In genomic region chr7:30321089-30321991, GRCh38 we compare ENCODE assay signal across 10 cellular contexts. TPM values are rescaled to one million over a fixed set of nuclear protein-coding genes. Genes with fewer than 3 reads are reported as not detected.
A peak's percentile ranks its signal among the peaks of the same experiment; 100 is the strongest.
DNase-seq lines count a peak whose midpoint lies in the region; ATAC-seq and TF ChIP-seq lines count a peak whose summit lies in the region.
"Had no signal": no experiment of that assay in that cellular context is flagged by ENCODE, and none has a peak within 500 bp of the region (broad histone marks: within the 10 kb centered on the region; RNA-seq: fewer than 3 reads in every experiment).

No MANE protein-coding gene starts in this region.

- H3K9me3 ChIP-seq in effector memory CD4-positive, alpha-beta T cell (ENCODE audit: control insufficient read depth, low read length) = no peaks in the 10 kb centered on the region
- no peaks in the 10 kb centered on the region for H3K9me3 ChIP-seq in psoas muscle

- peak overlapping the region; percentile 48 for H3K4me3 ChIP-seq in effector memory CD4-positive, alpha-beta T cell (ENCODE audit: insufficient read depth, low read depth, low read length, poor library complexity, severe bottlenecking)
- peak overlapping the region; percentile 39 for H3K4me3 ChIP-seq in psoas muscle
- H3K4me3 ChIP-seq: lung had no signal

- intact Hi-C loops in psoas muscle (cut with DNase I) = no loop called here

- DNase-seq in EL (peak; percentile 21), NCI-H446 (lab: John Stamatoyannopoulos, UW) (peak; percentile 35 to 63), psoas muscle (no peak), C1 segment of cervical spinal cord (lab: John Stamatoyannopoulos, UW) (no peak), SHP77 (lab: John Stamatoyannopoulos, UW) (no peak), CD1c-positive myeloid dendritic cell (ENCODE audit: extremely low spot score) (no peak)
- no peak for DNase-seq in effector memory CD4-positive, alpha-beta T cell
- DNase-seq in stimulated activated CD4-positive, alpha-beta T cell treated with anti-CD3 and anti-CD28 coated beads, Interleukin-4, amount 100 ng/mL, for 4 hours = no peak

- no peaks in the 10 kb centered on the region for H3K27me3 ChIP-seq in effector memory CD4-positive, alpha-beta T cell (replicated peaks; ENCODE audit: control insufficient read depth, insufficient read depth, low read length, poor library complexity, severe bottlenecking)
- no peaks in the 10 kb centered on the region for H3K27me3 ChIP-seq in psoas muscle (ENCODE audit: insufficient read depth in 3 of 3, low read length in 2 of 3)

- H3K36me3 ChIP-seq in effector memory CD4-positive, alpha-beta T cell (ENCODE audit: control insufficient read depth, insufficient read depth, low read length) = no peaks in the 10 kb centered on the region
- H3K36me3 ChIP-seq in psoas muscle (ENCODE audit: insufficient read depth in 1 of 2, low read depth in 1 of 2) = peaks cover 2 to 12% of the 10 kb centered on the region in 2 donors

- peak overlapping the region; percentile 78 for H3K27ac ChIP-seq in effector memory CD4-positive, alpha-beta T cell (ENCODE audit: insufficient read depth, low read length, poor library complexity, severe bottlenecking)
- peak overlapping the region; percentile 26 for H3K27ac ChIP-seq in psoas muscle

- H3K4me1 ChIP-seq in effector memory CD4-positive, alpha-beta T cell (ENCODE audit: control insufficient read depth, insufficient read depth, low read length, poor library complexity, severe bottlenecking) = peaks cover 35% of the 10 kb centered on the region
- peaks cover 46% of the 10 kb centered on the region for H3K4me1 ChIP-seq in psoas muscle

- 23 to 34% (median 26%) methylated on average over 8 of the region's 8 CpGs for WGBS in psoas muscle, 3 donors

- peak in 1 of 4 donors; percentile 35 for ATAC-seq in psoas muscle
- ATAC-seq: HCT116 had no signal

- TF ChIP-seq CTCF in psoas muscle (IDR thresholded peaks at IDR 0.05) = no peak

RNA-seq across cellular contexts. Expression of gene ZNRF2, which starts 36.9 kb away (rescaled TPM):
- total RNA-seq in psoas muscle = 10 to 100 TPM; 10.2 to 21.5 (median 12.7) TPM
- 1 to 10 TPM; 3.9 to 9.4 (median 4.2) TPM for polyA plus RNA-seq in psoas muscle

Comparison
In these comparisons a context has a peak if more than half of its experiments do, and no peak if none do; other contexts are left out.
1. DNase-seq: peak in EL (single experiment) and NCI-H446 (2 of 2); none in effector memory CD4-positive, alpha-beta T cell (0 of 3), psoas muscle (0 of 2), C1 segment of cervical spinal cord (0 of 14), SHP77 (0 of 2), stimulated activated CD4-positive, alpha-beta T cell treated with anti-CD3 and anti-CD28 coated beads, Interleukin-4, amount 100 ng/mL, for 4 hours (0 of 2) and CD1c-positive myeloid dendritic cell (single experiment).